Comparison of ENCODE assay signal across 9 cellular contexts in genomic region chr14:61472025-61472672, GRCh38.
DNase-seq lines count a peak whose midpoint lies in the region; ATAC-seq and TF ChIP-seq lines count a peak whose summit lies in the region.
"Had no signal": no experiment of that assay in that cellular context is flagged by ENCODE, and none has a peak within 500 bp of the region (broad histone marks: within the 10 kb centered on the region; RNA-seq: fewer than 3 reads in every experiment).

No MANE protein-coding gene starts in this region.

- H3K27ac ChIP-seq in ascending aorta: peak overlapping the region; percentile 7 to 60
- H3K27ac ChIP-seq: 22Rv1 had no signal

- ATAC-seq in HG02588 (IDR thresholded peaks at IDR 0.05; ENCODE audit: unreplicated experiment) (no peak), GM18873 (IDR thresholded peaks at IDR 0.05; ENCODE audit: low FRiP score, unreplicated experiment) (no peak)

- DNase-seq in NCI-H1092 (lab: John Stamatoyannopoulos, UW) (peak; percentile 33), NCI-H1092 treated with DMSO at 0.1 percent for 48 hours (lab: John Stamatoyannopoulos, UW) (no peak), NCI-H526 treated with DMSO at 0.1 percent for 48 hours (lab: John Stamatoyannopoulos, UW) (peak; percentile 55), ascending aorta (ENCODE audit: low spot score in 2 of 2) (no peak), hepatic stellate cell (ENCODE audit: low spot score) (peak; percentile 80)
- DNase-seq in stimulated activated naive CD4-positive, alpha-beta T cell (lab: John Stamatoyannopoulos, UW): peak in 4 of 6 experiments; percentile 29 to 47 (median 44)

- peak overlapping the region; percentile 34 to 64 for H3K4me3 ChIP-seq in ascending aorta

- H3K27me3 ChIP-seq in ascending aorta: no peaks in the 10 kb centered on the region

- TF ChIP-seq CTCF in ascending aorta (IDR thresholded peaks at IDR 0.05): no peak

- no peaks in the 10 kb centered on the region for H3K36me3 ChIP-seq in ascending aorta

- peaks cover 13 to 27% of the 10 kb centered on the region in 2 donors for H3K4me1 ChIP-seq in ascending aorta

- intact Hi-C loops in ascending aorta (cut with DNase I): loop anchor here (1.0 kb wide), 1 partner anchor 223 kb away; the partner anchor contains the start of gene HIF1A

- no peaks in the 10 kb centered on the region for H3K9me3 ChIP-seq in ascending aorta

Comparison
In these comparisons a context has a peak if more than half of its experiments do, and no peak if none do; other contexts are left out.
1. DNase-seq: peak in NCI-H1092 (single experiment), NCI-H526 treated with DMSO at 0.1 percent for 48 hours (single experiment), hepatic stellate cell (single experiment) and stimulated activated naive CD4-positive, alpha-beta T cell (4 of 6); none in NCI-H1092 treated with DMSO at 0.1 percent for 48 hours (single experiment) and ascending aorta (0 of 2).